In genomic region chr4:122458625-122459024, GRCh38 we compare ENCODE assay signal across 8 cellular contexts.
DNase-seq lines count a peak whose midpoint lies in the region; ATAC-seq and TF ChIP-seq lines count a peak whose summit lies in the region.

No MANE protein-coding gene starts in this region.

- TF ChIP-seq CTCF in brain microvascular endothelial cell (IDR thresholded peaks at IDR 0.05; ENCODE audit: low read depth, low read length, missing control alignments) = no peak

- in situ Hi-C loops in brain microvascular endothelial cell (cut with HindIII; ENCODE audit: low pct_ligation_motif_present, low sequenced_read_pairs) = no loop called here

- ATAC-seq in GM18519 (IDR thresholded peaks at IDR 0.05; ENCODE audit: low FRiP score, unreplicated experiment) = peak; percentile 82
- ATAC-seq in HG02884 (IDR thresholded peaks at IDR 0.05; ENCODE audit: unreplicated experiment) = peak; percentile 91
- no peak for ATAC-seq in HG03460 (IDR thresholded peaks at IDR 0.05; ENCODE audit: unreplicated experiment)

- H3K4me3 ChIP-seq in brain microvascular endothelial cell (ENCODE audit: low read depth, low read length) = peak overlapping the region; percentile 30

- DNase-seq in RKO (ENCODE audit: low spot score) (peak; percentile 85), brain microvascular endothelial cell (peak; percentile 8), SW 1271 (lab: John Stamatoyannopoulos, UW) (no peak), NCI-H2227 treated with DMSO at 0.1 percent for 48 hours (lab: John Stamatoyannopoulos, UW) (no peak)
- peak; percentile 18 for DNase-seq in stimulated activated CD4-positive, alpha-beta T cell treated with anti-CD3 and anti-CD28 coated beads, Interleukin-12 subunit alpha, Interleukin-12 subunit beta, amount 100 ng/mL, for 4 hours

- no peaks in the 10 kb centered on the region for H3K27me3 ChIP-seq in brain microvascular endothelial cell (replicated peaks)

- H3K27ac ChIP-seq in brain microvascular endothelial cell = no peak overlapping the region

- no peaks in the 10 kb centered on the region for H3K36me3 ChIP-seq in brain microvascular endothelial cell (replicated peaks)

Comparison
In these comparisons a context has a peak if more than half of its experiments do, and no peak if none do; other contexts are left out.
1. DNase-seq: peak in RKO (single experiment), brain microvascular endothelial cell (single experiment) and stimulated activated CD4-positive, alpha-beta T cell treated with anti-CD3 and anti-CD28 coated beads, Interleukin-12 subunit alpha, Interleukin-12 subunit beta, amount 100 ng/mL, for 4 hours (single experiment); none in SW 1271 (0 of 2) and NCI-H2227 treated with DMSO at 0.1 percent for 48 hours (single experiment).